In the genomic region with DNA sequence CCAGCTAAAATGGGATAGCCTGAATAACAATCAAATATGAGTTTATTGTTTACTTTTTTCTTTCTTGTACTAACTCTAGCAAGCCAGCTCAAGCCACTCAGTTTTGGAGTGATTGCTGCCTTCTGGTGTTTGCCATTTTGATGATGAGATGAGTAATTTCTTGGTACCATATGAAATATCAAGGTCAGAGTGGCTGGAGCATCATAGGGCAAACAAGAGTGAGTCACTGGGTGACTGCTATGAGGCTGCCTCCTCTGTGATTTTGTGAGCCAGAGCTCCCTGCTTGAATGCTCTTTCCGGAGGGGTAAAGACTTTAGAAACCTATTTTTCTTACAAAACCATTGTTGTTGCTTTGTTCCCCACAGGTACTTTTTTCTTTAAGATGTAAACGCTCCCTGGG, we compare ENCODE assay signal across 18 cellular contexts.
A peak's percentile ranks its signal among the peaks of the same experiment; 100 is the strongest.
DNase-seq lines count a peak whose midpoint lies in the region; ATAC-seq, FAIRE-seq and TF ChIP-seq lines count a peak whose summit lies in the region.
"Had no signal": no experiment of that assay in that cellular context is flagged by ENCODE, and none has a peak within 500 bp of the region (broad histone marks: within the 10 kb centered on the region; RNA-seq: fewer than 3 reads in every experiment).

No MANE protein-coding gene starts in this region.

- H2AFZ ChIP-seq in IMR-90 (replicated peaks; ENCODE audit: low read length, poor library complexity): no peak overlapping the region

- no peak overlapping the region for H3K14ac ChIP-seq in IMR-90 (replicated peaks; ENCODE audit: low read depth, low read length)

- no peak overlapping the region for H2BK120ac ChIP-seq in IMR-90 (ENCODE audit: low read depth, low read length)

- no peak overlapping the region for H2AK9ac ChIP-seq in IMR-90 (replicated peaks; ENCODE audit: low read depth, low read length, poor library complexity)

- no peaks in the 10 kb centered on the region for H4K20me1 ChIP-seq in IMR-90 (ENCODE audit: insufficient read depth, low read length)

- no TSS peak for BruUV-seq in IMR-90 (replicated peaks; lab: Mats Ljungman, UMichigan)

- no CpG with 5 or more reads among the region's 2 CpGs for WGBS in IMR-90 (ENCODE audit: extremely low coverage in 2 of 2, insufficient read length in 1 of 2), 2 experiments

- H3K4me3 ChIP-seq in IMR-90 (ENCODE audit: insufficient read depth, low read depth, low read length) (no peak overlapping the region), bronchial epithelial cell (ENCODE audit: low read depth, low read length) (no peak overlapping the region)
- H3K4me3 ChIP-seq: vagina had no signal

- H3K23ac ChIP-seq in IMR-90 (ENCODE audit: low read depth, low read length): no peak overlapping the region

- H2AK5ac ChIP-seq in IMR-90 (ENCODE audit: low read depth, low read length): no peak overlapping the region

- no peak overlapping the region for H3K4ac ChIP-seq in IMR-90 (ENCODE audit: low read depth, low read length)

- POLR2A ChIA-PET in IMR-90 (lab: Charles Lee; ENCODE audit: unreplicated experiment): no interaction called here

- dilution Hi-C loops in IMR-90 (cut with HindIII; ENCODE audit: low sequenced_read_pairs, unreplicated experiment): no loop called here

- no peak for TF ChIP-seq POLR2A in IMR-90 (IDR thresholded peaks at IDR 0.05; ENCODE audit: low read depth, low read length)

- no peak overlapping the region for H4K8ac ChIP-seq in IMR-90 (ENCODE audit: low read depth in 2 of 2, low read length in 2 of 2)

- H3K4me1 ChIP-seq in IMR-90 (ENCODE audit: control insufficient read depth, insufficient read depth, low read length): no peaks in the 10 kb centered on the region
- H3K4me1 ChIP-seq: vagina had no signal

- no peak overlapping the region for H3K4me2 ChIP-seq in IMR-90 (ENCODE audit: low read depth, low read length)

- ATAC-seq in IMR-90 (ENCODE audit: low read depth) (peak; percentile 95), GM21717 (IDR thresholded peaks at IDR 0.05; ENCODE audit: unreplicated experiment) (no peak), GM21723 (IDR thresholded peaks at IDR 0.05; ENCODE audit: unreplicated experiment) (no peak)
- ATAC-seq: activated CD4-positive, CD25-positive, alpha-beta regulatory T cell treated with anti-CD3 and anti-CD28 coated beads, Interleukin-2, amount 50 U/mL, for 24 hours; esophagus mucosa had no signal

- CTCF ChIA-PET in IMR-90 (lab: Yijun Ruan, JAX): no interaction called here

- intact Hi-C loops in IMR-90 (cut with micrococcal nuclease): no loop called here

- H2BK20ac ChIP-seq in IMR-90 (ENCODE audit: low read depth, low read length): no peak overlapping the region

- H3K36me3 ChIP-seq in IMR-90 (ENCODE audit: control insufficient read depth, insufficient read depth, low read length): no peaks in the 10 kb centered on the region
- no peaks in the 10 kb centered on the region for H3K36me3 ChIP-seq in bronchial epithelial cell (ENCODE audit: control insufficient read depth, insufficient read depth, low read length)
- H3K36me3 ChIP-seq: neutrophil, vagina had no signal

- DNase-seq in AG08396 (ENCODE audit: low spot score) (peak; percentile 43), IMR-90 (peak; percentile 79), bronchial epithelial cell (ENCODE audit: low read depth) (peak; percentile 60), iris pigment epithelial cell (ENCODE audit: low read depth) (peak; percentile 28), NCI-H2081 treated with DMSO at 0.1 percent for 48 hours (lab: John Stamatoyannopoulos, UW) (no peak), RPMI8226 (no peak)
- DNase-seq: ACHN; activated naive CD8-positive, alpha-beta T cell treated with anti-CD3 and anti-CD28 coated beads, Interleukin-2, amount 10 ng/mL, durations not matched to agents 7 days and 5 days; mammary epithelial cell; NCI-H2029 treated with DMSO at 0.1 percent for 48 hours; NCI-H748 treated with DMSO at 0.1 percent for 48 hours; stimulated activated naive CD4-positive, alpha-beta T cell treated with Interleukin-2 at 50 U/mL for 16 hours had no signal

- no peak for FAIRE-seq in bronchial epithelial cell (lab: Jason Lieb, UNC)

- no peak overlapping the region for H4K5ac ChIP-seq in IMR-90 (ENCODE audit: low read depth, low read length)

- no peak overlapping the region for H4K91ac ChIP-seq in IMR-90 (ENCODE audit: insufficient read depth, low read depth, low read length)

- in situ Hi-C loops in IMR-90 (cut with MboI; ENCODE audit: low sequenced_read_pairs): no loop called here

- no peak overlapping the region for H3K18ac ChIP-seq in IMR-90 (ENCODE audit: low read depth, low read length)

- TF ChIP-seq RAD21 in IMR-90 (IDR thresholded peaks at IDR 0.05; ENCODE audit: low read length): no peak

- no peak overlapping the region for H3K9ac ChIP-seq in IMR-90 (ENCODE audit: low read depth, low read length)

- no peaks in the 10 kb centered on the region for H3K9me3 ChIP-seq in IMR-90 (ENCODE audit: control insufficient read depth, insufficient read depth, low read length)
- H3K9me3 ChIP-seq: neutrophil, vagina had no signal

- H3K79me1 ChIP-seq in IMR-90 (ENCODE audit: low read depth in 1 of 2, low read length in 2 of 2): peaks cover 11 to 13% of the 10 kb centered on the region in 2 experiments; a peak in 3 of 4 replicates

- H2BK15ac ChIP-seq in IMR-90 (ENCODE audit: low read depth, low read length): no peak overlapping the region

- no peak overlapping the region for H3K56ac ChIP-seq in IMR-90 (ENCODE audit: extremely low read depth, insufficient read depth, low read length)

- 0 out of 2 replicates have a peak, but pooled peaks cover 2% of the 10 kb centered on the region for H3K9me1 ChIP-seq in IMR-90 (ENCODE audit: insufficient read depth, low read length)

- no peak overlapping the region for H3K27ac ChIP-seq in IMR-90 (ENCODE audit: insufficient read depth, low read length)
- H3K27ac ChIP-seq: neutrophil, vagina had no signal

- TF ChIP-seq CTCF in IMR-90 (conservative IDR thresholded peaks at IDR 0.05; ENCODE audit: low read depth, low read length): no peak
- TF ChIP-seq CTCF in bronchial epithelial cell (IDR thresholded peaks at IDR 0.05; ENCODE audit: insufficient read depth, low read length, severe bottlenecking): no peak

- H2BK5ac ChIP-seq in IMR-90 (ENCODE audit: low read depth, low read length, poor library complexity, severe bottlenecking): no peak overlapping the region

- H3K27me3 ChIP-seq in IMR-90 (ENCODE audit: control insufficient read depth, insufficient read depth, low read length) (no peaks in the 10 kb centered on the region), bronchial epithelial cell (ENCODE audit: control insufficient read depth, insufficient read depth, low read length) (no peaks in the 10 kb centered on the region)
- H3K27me3 ChIP-seq: neutrophil, vagina had no signal

TF ChIP-seq in IMR-90, 13 proteins besides CTCF, POLR2A, EP300 and RAD21:
- TF ChIP-seq FOS (IDR thresholded peaks at IDR 0.05; ENCODE audit: low read depth, low read length) (peak; percentile 75), NFE2L2 (IDR thresholded peaks at IDR 0.05; ENCODE audit: low read depth, low read length) (no peak), CEBPB (IDR thresholded peaks at IDR 0.05; ENCODE audit: low read depth, low read length) (0 out of 2 replicates have a peak, but pooled peaks have one; percentile 20)

Comparison
In these comparisons a context has a peak if more than half of its experiments do, and no peak if none do; other contexts are left out.
1. DNase-seq: peak in AG08396 (single experiment), IMR-90 (single experiment), bronchial epithelial cell (single experiment) and iris pigment epithelial cell (single experiment); none in NCI-H2081 treated with DMSO at 0.1 percent for 48 hours (single experiment) and RPMI8226 (single experiment).